ENCODE assay signal across 8 cellular contexts in the genomic region with DNA sequence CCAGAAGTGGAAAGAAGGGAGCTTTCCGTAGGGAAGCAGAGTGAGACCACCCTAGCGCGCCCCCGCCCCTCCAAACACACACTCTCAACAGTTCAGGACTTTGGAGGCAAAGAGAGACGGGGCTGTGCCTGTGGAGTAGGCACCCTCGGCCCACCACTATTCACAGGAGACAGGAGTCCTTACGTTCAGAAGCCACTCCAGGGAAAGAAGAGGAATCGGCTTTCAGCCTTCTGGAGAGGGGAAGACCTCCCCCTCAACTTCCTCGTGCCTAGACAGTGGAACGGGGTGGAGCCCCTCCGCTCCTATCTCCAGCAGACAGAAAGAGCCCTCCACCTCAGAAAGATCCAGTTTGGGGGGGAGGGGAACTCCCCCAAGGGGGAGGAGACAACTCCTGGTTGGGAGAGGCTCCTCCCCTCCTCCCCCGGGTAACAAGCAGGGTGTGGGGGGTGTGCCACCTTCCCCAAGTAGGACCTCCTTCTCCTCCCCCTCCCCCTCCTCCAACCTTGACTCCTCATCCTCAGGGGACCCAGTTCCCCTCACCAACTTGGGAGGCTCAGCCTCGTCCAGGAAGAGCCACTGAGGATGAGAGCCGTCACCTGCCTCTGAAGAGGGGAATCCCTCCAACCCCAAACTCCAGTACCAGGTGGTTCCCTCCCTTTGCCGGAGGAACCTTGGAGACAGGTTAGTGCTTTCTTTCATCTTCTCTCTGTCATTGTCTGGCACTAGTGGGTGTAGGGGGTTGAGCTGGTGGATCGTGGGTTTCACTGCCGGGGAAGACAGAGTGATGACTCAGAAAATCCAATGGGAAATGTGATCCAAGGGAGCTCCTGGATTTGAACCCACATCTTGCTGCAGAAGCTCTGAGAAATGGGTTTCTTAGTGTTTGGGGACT. TPM values are rescaled to one million over a fixed set of nuclear protein-coding genes. Genes with fewer than 3 reads are reported as not detected.
DNase-seq lines count a peak whose midpoint lies in the region; ATAC-seq, FAIRE-seq and TF ChIP-seq lines count a peak whose summit lies in the region.

No MANE protein-coding gene starts in this region.

- H3K27me3 ChIP-seq in smooth muscle cell (ENCODE audit: low read depth): no peaks in the 10 kb centered on the region

- H3K36me3 Mint-ChIP-seq in immature natural killer cell: no peaks in the 10 kb centered on the region

- H3K4me3 Mint-ChIP-seq in immature natural killer cell: peak overlapping the region; percentile 80 to 90 (median 86)

- WGBS in A549 (ENCODE audit: missing lambda C conversion rate): 19% methylated on average over 16 of the region's 17 CpGs
- 6% methylated on average over 14 of the region's 17 CpGs for WGBS in smooth muscle cell (ENCODE audit: low lambda C conversion rate)

- POLR2A ChIA-PET in A549 (lab: Yijun Ruan, JAX): no interaction called here

- H2AFZ ChIP-seq in smooth muscle cell (ENCODE audit: low read depth): peak overlapping the region; percentile 72

- no peak for TF ChIP-seq EP300 in A549 (IDR thresholded peaks at IDR 0.05)

- TF ChIP-seq RAD21 in A549 (conservative IDR thresholded peaks at IDR 0.05 in 1 of 2, IDR thresholded peaks at IDR 0.05 in 1 of 2): no peak

- TF ChIP-seq CTCF in A549 (IDR thresholded peaks at IDR 0.05) (no peak), cardiac fibroblast (IDR thresholded peaks at IDR 0.05; ENCODE audit: low read depth, low read length) (no peak), smooth muscle cell (IDR thresholded peaks at IDR 0.05; ENCODE audit: borderline replicate concordance, insufficient read depth, poor library complexity, severe bottlenecking) (no peak)

- H3K27ac Mint-ChIP-seq in immature natural killer cell: peak overlapping the region; percentile 46 to 93 (median 86)

- peak; percentile 60 to 68 for DNase-seq in A549 (ENCODE audit: low read depth in 1 of 2, low spot score in 1 of 2)
- peak; percentile 37 for DNase-seq in GM12891 (ENCODE audit: insufficient read length, low spot score)
- DNase-seq in HTR-8/SVneo (ENCODE audit: insufficient read length, low spot score): peak; percentile 67
- DNase-seq in T-helper 1 cell: peak; percentile 14 to 39 (median 35)
- peak; percentile 37 to 53 for DNase-seq in cardiac fibroblast (ENCODE audit: low read depth in 2 of 2)
- peak; percentile 15 to 30 (median 24) for DNase-seq in immature natural killer cell
- DNase-seq in smooth muscle cell (lab: John Stamatoyannopoulos, UW; ENCODE audit: unreplicated experiment): no peak
- no peak for DNase-seq in occipital lobe (lab: John Stamatoyannopoulos, UW)

- peaks cover 51% of the 10 kb centered on the region for H4K20me1 ChIP-seq in smooth muscle cell (ENCODE audit: low read depth)

- peaks cover 2 to 16% (median 11%) of the 10 kb centered on the region in 3 donors for H3K27me3 Mint-ChIP-seq in immature natural killer cell (ENCODE audit: low read depth in 3 of 3)

- H3K4me3 ChIP-seq in A549: peak overlapping the region; percentile 70
- H3K4me3 ChIP-seq in cardiac fibroblast (replicated peaks in 1 of 2; ENCODE audit: low read depth in 2 of 2, low read length in 2 of 2): peak overlapping the region; percentile 88 to 90
- peak overlapping the region; percentile 96 for H3K4me3 ChIP-seq in smooth muscle cell

- peak; percentile 54 to 72; a peak in 5 of 6 replicates for ATAC-seq in A549

- H3F3A ChIP-seq in smooth muscle cell (ENCODE audit: low read depth): peaks cover 19% of the 10 kb centered on the region

- H3K4me2 ChIP-seq in A549 (peak overlapping the region; percentile 90), smooth muscle cell (peak overlapping the region; percentile 99)

- H3K36me3 ChIP-seq in smooth muscle cell (ENCODE audit: low read depth): no peaks in the 10 kb centered on the region

- TF ChIP-seq POLR2A in A549 (IDR thresholded peaks at IDR 0.05; ENCODE audit: low read length) (peak; percentile 32; the same call in 1 of the 2 replicates), GM12891 (IDR thresholded peaks at IDR 0.05; ENCODE audit: low read depth, low read length) (no peak)

- CTCF ChIA-PET in A549 (lab: Yijun Ruan, JAX): interaction anchor here (0.9 to 3.5 kb wide), 5 partner anchors 12 to 201 kb away, joined by 3 to 30 read pairs (median 4); no protein-coding TSS in a partner anchor

- no peaks in the 10 kb centered on the region for H3K9me3 Mint-ChIP-seq in immature natural killer cell

- H3K79me2 ChIP-seq in smooth muscle cell (ENCODE audit: low read depth): peaks cover 33% of the 10 kb centered on the region

- no peaks in the 10 kb centered on the region for H3K9me3 ChIP-seq in A549
- no peaks in the 10 kb centered on the region for H3K9me3 ChIP-seq in smooth muscle cell (replicated peaks; ENCODE audit: low read depth)

- peaks cover 27% of the 10 kb centered on the region for H3K4me1 ChIP-seq in A549
- peaks cover 32% of the 10 kb centered on the region for H3K4me1 ChIP-seq in smooth muscle cell (ENCODE audit: low read depth)

- no peak for FAIRE-seq in A549 (lab: Jason Lieb, UNC)
- FAIRE-seq in GM12891 (lab: Jason Lieb, UNC): peak; percentile 69
- FAIRE-seq in HTR-8/SVneo (lab: Jason Lieb, UNC): peak; percentile 44

- peak overlapping the region; percentile 94 for H3K9ac ChIP-seq in smooth muscle cell (ENCODE audit: low read depth)

- H3K27ac ChIP-seq in A549: peak overlapping the region; percentile 81 to 94
- H3K27ac ChIP-seq in smooth muscle cell (ENCODE audit: low read depth): peak overlapping the region; percentile 80

- peaks cover 59 to 62% of the 10 kb centered on the region in 2 donors for H3K4me1 Mint-ChIP-seq in immature natural killer cell

TF ChIP-seq in A549, 52 proteins besides CTCF, POLR2A, EP300 and RAD21 (continues in another document):
- TF ChIP-seq MAFK (IDR thresholded peaks at IDR 0.05; ENCODE audit: partially characterized antibody) (no peak), CHD2 (IDR thresholded peaks at IDR 0.05; ENCODE audit: low read length, partially characterized antibody) (no peak), ZSCAN20 (CRISPR knock-in tag; IDR thresholded peaks at IDR 0.05) (no peak), HOXB13 (CRISPR knock-in tag; IDR thresholded peaks at IDR 0.05; ENCODE audit: low read depth) (no peak), CEBPB (IDR thresholded peaks at IDR 0.05) (no peak), USF2 (IDR thresholded peaks at IDR 0.05) (no peak; the same call in 1 of the 2 replicates), NPAS2 (CRISPR knock-in tag; IDR thresholded peaks at IDR 0.05; ENCODE audit: borderline replicate concordance) (no peak)

TF ChIP-seq in GM12891, 5 proteins besides CTCF, POLR2A, EP300 and RAD21:
- no peak for TF ChIP-seq PAX5 (IDR thresholded peaks at IDR 0.05; ENCODE audit: insufficient read depth, low read length, severe bottlenecking)
- TF ChIP-seq POU2F2 (IDR thresholded peaks at IDR 0.05; ENCODE audit: low read depth, low read length): no peak
- no peak for TF ChIP-seq POLR2AphosphoS5 (IDR thresholded peaks at IDR 0.05; ENCODE audit: low read depth, low read length)
- TF ChIP-seq SPI1 (IDR thresholded peaks at IDR 0.05; ENCODE audit: low read depth, low read length): no peak
- TF ChIP-seq TAF1 (IDR thresholded peaks at IDR 0.05; ENCODE audit: low read depth, low read length): no peak

RNA-seq across cellular contexts. Expression of gene FOXJ2, which starts 0.9 kb away (rescaled TPM):
- 7.0 and 9.5 TPM in 2 replicates for polyA plus RNA-seq in A549 (2011; rRNA removed)
- 4.2 and 5.4 TPM in 2 replicates for polyA plus RNA-seq in A549 (2012; cell fraction: cytosol; rRNA removed)
- 9.0 and 9.6 TPM in 2 replicates for polyA plus RNA-seq in A549 (2012; cell fraction: nucleus; rRNA removed)
- 7.4 to 7.6 TPM (median 7.4 TPM) in 3 replicates for polyA plus RNA-seq in A549 (2017; fragmentation: RNase III; extraction: RNeasy Plus Mini Kit Qiagen cat#74134 plus additional on column Dnase treatment)
- polyA minus RNA-seq in A549 (2011; rRNA and poly(A)+ RNA removed): 9.1 and 12.1 TPM in 2 replicates
- 3.7 TPM for polyA plus RNA-seq in GM12891 (2012; ENCODE audit: low read depth, missing spikeins)
- 10 to 100 TPM in 1 of 3 donors, 1 to 10 TPM in 2; 2.7 to 15.8 (median 3.3) TPM for polyA plus RNA-seq in immature natural killer cell
- total RNA-seq in smooth muscle cell: 13.2 and 19.0 TPM in 2 replicates
- polyA plus RNA-seq in smooth muscle cell: 16.3 and 21.5 TPM in 2 replicates
- total RNA-seq in occipital lobe: 7.3 TPM

RNA-seq across cellular contexts. Expression of gene C3AR1, which starts 32.8 kb away (rescaled TPM):
- polyA plus RNA-seq in A549 (2011; rRNA removed) (not detected in 2 replicates), A549 (2017; fragmentation: RNase III; extraction: RNeasy Plus Mini Kit Qiagen cat#74134 plus additional on column Dnase treatment) (not detected in 3 replicates), immature natural killer cell (10 to 100 TPM; 10.8 to 31.1 (median 20.2) TPM), smooth muscle cell (2.6 and 3.2 TPM in 2 replicates)
- not detected in 2 replicates for polyA plus RNA-seq in A549 (2012; cell fraction: cytosol; rRNA removed)
- polyA plus RNA-seq in A549 (2012; cell fraction: nucleus; rRNA removed): not detected in 2 replicates
- 0.17 TPM in 1 of 2 replicates, not detected in the other for polyA minus RNA-seq in A549 (2011; rRNA and poly(A)+ RNA removed)
- 0.26 TPM for polyA plus RNA-seq in GM12891 (2012; ENCODE audit: low read depth, missing spikeins)
- total RNA-seq in smooth muscle cell (2.1 and 3.0 TPM in 2 replicates), occipital lobe (3.1 TPM)

RNA-seq across cellular contexts. Expression of gene NECAP1, which starts 48.7 kb away (rescaled TPM):
- 31.8 and 34.1 TPM in 2 replicates for polyA plus RNA-seq in A549 (2011; rRNA removed)
- 16.3 and 17.1 TPM in 2 replicates for polyA plus RNA-seq in A549 (2012; cell fraction: cytosol; rRNA removed)
- polyA plus RNA-seq in A549 (2012; cell fraction: nucleus; rRNA removed): 11.7 and 14.9 TPM in 2 replicates
- 15.6 to 19.4 TPM (median 17.6 TPM) in 3 replicates for polyA plus RNA-seq in A549 (2017; fragmentation: RNase III; extraction: RNeasy Plus Mini Kit Qiagen cat#74134 plus additional on column Dnase treatment)
- polyA minus RNA-seq in A549 (2011; rRNA and poly(A)+ RNA removed): 32.5 and 39.8 TPM in 2 replicates
- polyA plus RNA-seq in GM12891 (2012; ENCODE audit: low read depth, missing spikeins): 15.6 TPM
- 10 to 100 TPM; 16.0 to 23.0 (median 20.5) TPM for polyA plus RNA-seq in immature natural killer cell
- 49.3 and 54.9 TPM in 2 replicates for total RNA-seq in smooth muscle cell
- 31.7 and 31.9 TPM in 2 replicates for polyA plus RNA-seq in smooth muscle cell
- total RNA-seq in occipital lobe: 174 TPM

Comparison
In these comparisons a context has a peak if more than half of its experiments do, and no peak if none do; other contexts are left out.
1. DNase-seq: peak in A549 (2 of 2), GM12891 (single experiment), HTR-8/SVneo (single experiment), T-helper 1 cell (5 of 5), cardiac fibroblast (2 of 2) and immature natural killer cell (3 of 3); none in smooth muscle cell (single experiment) and occipital lobe (single experiment).
2. Peak in every context shown above with its lines, with median percentiles within 50 percentile points of each other: H3K4me3 ChIP-seq.